24 cellular contexts compared by ENCODE assay signal in genomic region chr13:24887759-24888158, GRCh38.
DNase-seq lines count a peak whose midpoint lies in the region; ATAC-seq and TF ChIP-seq lines count a peak whose summit lies in the region.
"Had no signal": no experiment of that assay in that cellular context is flagged by ENCODE, and none has a peak within 500 bp of the region (broad histone marks: within the 10 kb centered on the region; RNA-seq: fewer than 3 reads in every experiment).

No MANE protein-coding gene starts in this region.

- TF ChIP-seq CTCF in GM12865 (IDR thresholded peaks at IDR 0.05; ENCODE audit: insufficient read depth, low read depth, low read length, missing control alignments) (no peak), omental fat pad (IDR thresholded peaks at IDR 0.05) (no peak)

- intact Hi-C loops in posterior vena cava (cut with DNase I): no loop called here

- DNase-seq in GM12865 (ENCODE audit: low read depth) (peak; percentile 63), omental fat pad (ENCODE audit: low spot score) (no peak), hepatic stellate cell (ENCODE audit: low spot score) (no peak), posterior vena cava (ENCODE audit: low spot score) (no peak)
- DNase-seq: activated CD4-positive, alpha-beta T cell treated with anti-CD3 and anti-CD28 coated beads for 48 hours; activated naive CD4-positive, alpha-beta T cell treated with Interleukin-2 at 50 U/mL for 16 hours; activated T-cell treated with anti-CD3 and anti-CD28 coated beads, Interleukin-2, amount 50 U/mL, for 48 hours; amygdala; BE2C; colonic mucosa; GF-D8; HCEC 1CT; NCI-H1436; NCI-H524; Peyer's patch; SJCRH30; stimulated activated CD4-positive, alpha-beta T cell treated with anti-CD3 and anti-CD28 coated beads, Interleukin-2, amount 100 ng/mL, for 48 hours; stimulated activated naive CD4-positive, alpha-beta T cell treated with Interleukin-2 at 50 U/mL for 16 hours; tibial artery had no signal

- H3K4me3 ChIP-seq in GM12865 (ENCODE audit: low read depth, low read length): no peak overlapping the region
- H3K4me3 ChIP-seq: colonic mucosa, lung, Peyer's patch, SJCRH30, tibial artery had no signal

- ATAC-seq in GM18909 (IDR thresholded peaks at IDR 0.05; ENCODE audit: poor library complexity, unreplicated experiment) (peak; percentile 53), HG02623 (IDR thresholded peaks at IDR 0.05; ENCODE audit: unreplicated experiment) (peak; percentile 80), HG03469 (IDR thresholded peaks at IDR 0.05; ENCODE audit: unreplicated experiment) (peak; percentile 68), omental fat pad (ENCODE audit: low FRiP score) (no peak), GM19351 (IDR thresholded peaks at IDR 0.05; ENCODE audit: unreplicated experiment) (no peak)

Comparison
In these comparisons a context has a peak if more than half of its experiments do, and no peak if none do; other contexts are left out.
1. ATAC-seq: peak in GM18909 (single experiment), HG02623 (single experiment) and HG03469 (single experiment); none in omental fat pad (single experiment) and GM19351 (single experiment).